ENCODE assay signal across 1 cellular context in genomic region chr6:32973144-32973854, GRCh38.
TF ChIP-seq lines count a peak whose summit lies in the region.

No MANE protein-coding gene starts in this region.

TF ChIP-seq in K562, 482 proteins besides CTCF, POLR2A, EP300 and RAD21 (continued from another document and continues in another):
- TF ChIP-seq SNAPC5 (CRISPR knock-in tag; IDR thresholded peaks at IDR 0.05) (no peak), ZFPM2 (CRISPR knock-in tag; IDR thresholded peaks at IDR 0.05) (no peak), ZNF134 (CRISPR knock-in tag; conservative IDR thresholded peaks at IDR 0.05) (no peak), ILF3 (IDR thresholded peaks at IDR 0.05; ENCODE audit: borderline replicate concordance) (no peak), ZNF184 (CRISPR knock-in tag; IDR thresholded peaks at IDR 0.05) (no peak), MYBL2 (IDR thresholded peaks at IDR 0.05; ENCODE audit: low read depth) (no peak), MYBL2 (CRISPR knock-in tag; IDR thresholded peaks at IDR 0.05; ENCODE audit: borderline replicate concordance) (no peak), NFE2 (IDR thresholded peaks at IDR 0.05; ENCODE audit: low read depth) (no peak), EGR1 (conservative IDR thresholded peaks at IDR 0.05) (peak; percentile 23; the same call in 1 of the 2 replicates), ZHX1 (conservative IDR thresholded peaks at IDR 0.05; ENCODE audit: low read length) (no peak), SP2 (IDR thresholded peaks at IDR 0.05; ENCODE audit: extremely low read depth, low read depth, low read length, poor library complexity, severe bottlenecking) (no peak), CHD2 (IDR thresholded peaks at IDR 0.05; ENCODE audit: low read depth, low read length) (peak; percentile 7; the same call in 1 of the 2 replicates), ELF2 (CRISPR knock-in tag; IDR thresholded peaks at IDR 0.05) (0 out of 2 replicates have a peak, but pooled peaks have one; percentile 33), HNRNPUL1 (IDR thresholded peaks at IDR 0.05; ENCODE audit: low read length) (peak; percentile 69; the same call in 1 of the 2 replicates), E2F5 (CRISPR knock-in tag; IDR thresholded peaks at IDR 0.05) (no peak), TFAP4 (CRISPR knock-in tag; IDR thresholded peaks at IDR 0.05; ENCODE audit: borderline replicate concordance) (no peak), NUFIP1 (IDR thresholded peaks at IDR 0.05; ENCODE audit: partially characterized antibody) (no peak), SRSF1 (IDR thresholded peaks at IDR 0.05; ENCODE audit: low read depth, low read length) (no peak), TCF15 (CRISPR knock-in tag; IDR thresholded peaks at IDR 0.05) (no peak), CBX8 (IDR thresholded peaks at IDR 0.05; ENCODE audit: borderline replicate concordance, extremely low read depth, low read depth, low read length, poor library complexity, severe bottlenecking) (no peak), CCNT2 (IDR thresholded peaks at IDR 0.05; ENCODE audit: borderline replicate concordance, extremely low read depth, insufficient read length, low read depth, low read length) (no peak), SAP30 (IDR thresholded peaks at IDR 0.05; ENCODE audit: borderline replicate concordance, insufficient read depth, low read depth, low read length, poor library complexity, severe bottlenecking) (peak; percentile 65), ARID2 (IDR thresholded peaks at IDR 0.05) (no peak), USF2 (CRISPR knock-in tag; IDR thresholded peaks at IDR 0.05) (no peak), CREB3 (tag; conservative IDR thresholded peaks at IDR 0.05; ENCODE audit: low read depth) (no peak), CTBP1 (IDR thresholded peaks at IDR 0.05; ENCODE audit: borderline replicate concordance) (no peak), BDP1 (IDR thresholded peaks at IDR 0.05; ENCODE audit: insufficient read depth, insufficient read length) (no peak), LEF1 (IDR thresholded peaks at IDR 0.05) (no peak; the same call in 1 of the 2 replicates), ELK1 (CRISPR knock-in tag; IDR thresholded peaks at IDR 0.05) (no peak), SMARCE1 (IDR thresholded peaks at IDR 0.05) (no peak), E4F1 (CRISPR knock-in tag; IDR thresholded peaks at IDR 0.05; ENCODE audit: borderline replicate concordance) (no peak), U2AF1 (optimal IDR thresholded peaks at IDR 0.05; ENCODE audit: low read depth, low read length) (no peak), SOX6 (IDR thresholded peaks at IDR 0.05) (no peak), NFRKB (IDR thresholded peaks at IDR 0.05; ENCODE audit: low read depth) (no peak), MGA (IDR thresholded peaks at IDR 0.05) (no peak), BHLHE40 (IDR thresholded peaks at IDR 0.05; ENCODE audit: low read length) (no peak)
